17 cellular contexts compared by ENCODE assay signal in genomic region chr7:157602156-157602555, GRCh38.
DNase-seq lines count a peak whose midpoint lies in the region; ATAC-seq and TF ChIP-seq lines count a peak whose summit lies in the region.
"Had no signal": no experiment of that assay in that cellular context is flagged by ENCODE, and none has a peak within 500 bp of the region (broad histone marks: within the 10 kb centered on the region; RNA-seq: fewer than 3 reads in every experiment).

No MANE protein-coding gene starts in this region.

- H3K4me1 Mint-ChIP-seq in WTC11: no peaks in the 10 kb centered on the region
- peaks cover 21% of the 10 kb centered on the region for H3K4me1 Mint-ChIP-seq in neural crest cell
- H3K4me1 Mint-ChIP-seq: H9, IgD-negative memory B cell had no signal

- no peak overlapping the region for H3K27ac Mint-ChIP-seq in WTC11
- H3K27ac Mint-ChIP-seq in neural crest cell (ENCODE audit: unreplicated experiment): no peak overlapping the region
- H3K27ac Mint-ChIP-seq: CD8-positive, alpha-beta T cell; H9; IgD-negative memory B cell had no signal

- H3K4me3 ChIP-seq in iPS-18c (ENCODE audit: insufficient read depth, low read depth, low read length): peak overlapping the region; percentile 15; the same call in 1 of the 2 replicates
- H3K4me3 ChIP-seq: BLaER1 treated with 17β-estradiol and CSF1 and Interleukin-3, amounts not matched to agents 10 nM and 100 nM had no signal

- peaks cover 18% of the 10 kb centered on the region for H3K9me3 Mint-ChIP-seq in WTC11
- H3K9me3 Mint-ChIP-seq in neural crest cell: no peaks in the 10 kb centered on the region
- H3K9me3 Mint-ChIP-seq: CD8-positive, alpha-beta T cell; H9; IgD-negative memory B cell had no signal

- peak; percentile 5 for DNase-seq in WTC11 (ENCODE audit: low spot score)
- DNase-seq in neural crest cell (ENCODE audit: low read depth, low spot score): no peak
- no peak for DNase-seq in substantia nigra (lab: John Stamatoyannopoulos, UW)
- DNase-seq in hippocampal formation (lab: John Stamatoyannopoulos, UW): no peak
- no peak for DNase-seq in HEK293T (ENCODE audit: extremely low spot score)
- no peak for DNase-seq in NCI-H510A treated with DMSO at 0.1 percent for 48 hours (lab: John Stamatoyannopoulos, UW)
- DNase-seq: 8988T; Calu3; CD8-positive, alpha-beta T cell; DMS79 treated with DMSO at 0.1 percent for 48 hours; GF-D8; GOT3; H9 had no signal

- no peak overlapping the region for H3K4me3 Mint-ChIP-seq in WTC11
- H3K4me3 Mint-ChIP-seq in neural crest cell: peak overlapping the region; percentile 31
- H3K4me3 Mint-ChIP-seq: CD8-positive, alpha-beta T cell; H9; IgD-negative memory B cell had no signal

- peaks cover 52% of the 10 kb centered on the region for H3K9me3 ChIP-seq in iPS-18c (ENCODE audit: control insufficient read depth, insufficient read depth, low read length)

- ATAC-seq in WTC11: no peak
- ATAC-seq: CD8-positive, alpha-beta T cell; HepG2 had no signal

- TF ChIP-seq CTCF in WTC11 (IDR thresholded peaks at IDR 0.05) (no peak), neural crest cell (conservative IDR thresholded peaks at IDR 0.05) (no peak)

- peaks cover 10% of the 10 kb centered on the region for H3K36me3 Mint-ChIP-seq in WTC11
- H3K36me3 Mint-ChIP-seq in neural crest cell (ENCODE audit: low read depth): peaks cover 8% of the 10 kb centered on the region
- H3K36me3 Mint-ChIP-seq: CD8-positive, alpha-beta T cell; IgD-negative memory B cell had no signal

- H3K27me3 Mint-ChIP-seq in WTC11 (ENCODE audit: low read depth) (peaks cover 97% of the 10 kb centered on the region), neural crest cell (ENCODE audit: low read depth) (peaks cover 6% of the 10 kb centered on the region)
- H3K27me3 Mint-ChIP-seq: IgD-negative memory B cell had no signal

- CTCF ChIA-PET in WTC11 (lab: Charles Lee): interaction anchor here (1.7 kb wide), 1 partner anchor 128 kb away, joined by 4 read pairs; no protein-coding TSS in a partner anchor
- CTCF ChIA-PET in HEK293T (lab: Yijun Ruan, JAX): no interaction called here

- POLR2A ChIA-PET in WTC11 (lab: Charles Lee): no interaction called here
- POLR2A ChIA-PET in HEK293T (lab: Yijun Ruan, JAX): no interaction called here

- H3K27ac ChIP-seq in substantia nigra (ENCODE audit: low read depth, low read length, poor library complexity, severe bottlenecking): peak overlapping the region; percentile 42
- H3K27ac ChIP-seq: BLaER1 treated with 17β-estradiol and CSF1 and Interleukin-3, amounts not matched to agents 10 nM and 100 nM had no signal

TF ChIP-seq in WTC11, 78 proteins besides CTCF, POLR2A, EP300 and RAD21 (continues in another document):
- TF ChIP-seq ZNF232 (CRISPR knock-in tag; IDR thresholded peaks at IDR 0.05) (no peak), SMAD4 (CRISPR knock-in tag; IDR thresholded peaks at IDR 0.05) (no peak), FOXK1 (CRISPR knock-in tag; IDR thresholded peaks at IDR 0.05) (no peak), GTF2I (CRISPR knock-in tag; conservative IDR thresholded peaks at IDR 0.05) (no peak), ZNF532 (CRISPR knock-in tag; IDR thresholded peaks at IDR 0.05; ENCODE audit: borderline replicate concordance) (no peak)
- TF ChIP-seq, protein P1, sequence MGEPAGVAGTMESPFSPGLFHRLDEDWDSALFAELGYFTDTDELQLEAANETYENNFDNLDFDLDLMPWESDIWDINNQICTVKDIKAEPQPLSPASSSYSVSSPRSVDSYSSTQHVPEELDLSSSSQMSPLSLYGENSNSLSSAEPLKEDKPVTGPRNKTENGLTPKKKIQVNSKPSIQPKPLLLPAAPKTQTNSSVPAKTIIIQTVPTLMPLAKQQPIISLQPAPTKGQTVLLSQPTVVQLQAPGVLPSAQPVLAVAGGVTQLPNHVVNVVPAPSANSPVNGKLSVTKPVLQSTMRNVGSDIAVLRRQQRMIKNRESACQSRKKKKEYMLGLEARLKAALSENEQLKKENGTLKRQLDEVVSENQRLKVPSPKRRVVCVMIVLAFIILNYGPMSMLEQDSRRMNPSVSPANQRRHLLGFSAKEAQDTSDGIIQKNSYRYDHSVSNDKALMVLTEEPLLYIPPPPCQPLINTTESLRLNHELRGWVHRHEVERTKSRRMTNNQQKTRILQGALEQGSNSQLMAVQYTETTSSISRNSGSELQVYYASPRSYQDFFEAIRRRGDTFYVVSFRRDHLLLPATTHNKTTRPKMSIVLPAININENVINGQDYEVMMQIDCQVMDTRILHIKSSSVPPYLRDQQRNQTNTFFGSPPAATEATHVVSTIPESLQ (CRISPR knock-in tag; IDR thresholded peaks at IDR 0.05): no peak

TF ChIP-seq in HEK293T, 16 proteins besides CTCF, POLR2A, EP300 and RAD21:
- no peak for TF ChIP-seq FOXA1 (IDR thresholded peaks at IDR 0.05)
